ENCODE assay signal across 25 cellular contexts in the genomic region with DNA sequence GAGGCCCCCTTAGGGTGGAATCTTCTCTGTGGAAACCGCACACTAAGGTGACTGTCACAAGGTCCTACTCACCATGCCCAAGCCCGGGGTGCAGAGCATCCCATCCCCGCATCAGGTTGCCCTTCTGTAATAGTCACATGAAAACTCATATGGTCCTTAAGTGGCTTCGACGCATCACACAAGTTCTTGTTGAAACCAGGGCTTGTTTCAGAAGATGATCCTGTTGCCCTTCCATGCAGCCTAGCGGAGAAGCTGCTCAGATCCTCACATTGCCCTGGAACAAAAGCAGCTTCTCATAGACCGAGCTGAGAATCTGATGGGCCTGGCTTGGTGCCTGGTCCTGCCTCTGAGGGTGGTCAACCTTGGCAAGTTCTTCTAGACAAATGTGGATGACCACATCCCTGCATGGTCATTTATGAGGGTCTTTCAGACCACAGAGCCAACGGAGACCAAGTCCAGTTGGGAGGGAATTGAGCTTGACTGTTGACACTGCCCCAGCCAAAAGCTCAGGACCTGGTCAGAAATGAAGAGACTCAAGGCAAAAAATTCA.
"Had no signal": no experiment of that assay in that cellular context is flagged by ENCODE, and none has a peak within 500 bp of the region (broad histone marks: within the 10 kb centered on the region; RNA-seq: fewer than 3 reads in every experiment).

No MANE protein-coding gene starts in this region.

- H3K9me3 ChIP-seq: adrenal gland, body of pancreas had no signal

- H3K4me1 ChIP-seq: adrenal gland, body of pancreas had no signal

- H3K27me3 ChIP-seq: adrenal gland, body of pancreas had no signal

- H3K4me3 ChIP-seq: adrenal gland, body of pancreas had no signal

- H3K36me3 ChIP-seq: adrenal gland, WERI-Rb-1 had no signal

- DNase-seq: activated B cell treated with CpG ODN at 0.5 μM for 24 hours; activated CD4-positive, alpha-beta T cell treated with anti-CD3 and anti-CD28 coated beads, Interleukin-2, amount 10 ng/mL, durations not matched to agents 24 days and 14 days; activated CD4-positive, alpha-beta T cell treated with anti-CD3 and anti-CD28 coated beads, Interleukin-2, amount 50 U/mL, for 4 hours; activated CD8-positive, alpha-beta T cell treated with anti-CD3 and anti-CD28 coated beads for 36 hours; activated effector memory CD4-positive, alpha-beta T cell treated with anti-CD3 and anti-CD28 coated beads, Interleukin-2, amount 50 U/mL, for 16 hours; activated naive CD4-positive, alpha-beta T cell treated with anti-CD3 and anti-CD28 coated beads for 36 hours; activated naive CD8-positive, alpha-beta T cell treated with anti-CD3 and anti-CD28 coated beads for 36 hours; activated naive CD8-positive, alpha-beta T cell treated with anti-CD3 and anti-CD28 coated beads, Interleukin-2, amount 50 U/mL, for 24 hours; activated T-cell treated with anti-CD3 and anti-CD28 coated beads, Interleukin-2, amount 50 U/mL, for 1 hour; activated T-cell treated with anti-CD3 and anti-CD28 coated beads, Interleukin-2, amount 50 U/mL, for 48 hours; amygdala; aorta; body of pancreas; caudate nucleus; cortex of kidney; dermis blood vessel endothelial cell; effector CD8-positive, alpha-beta T cell; foreskin fibroblast; T-helper 1 cell; T-helper 17 cell; T1000; WERI-Rb-1 had no signal

- ATAC-seq: activated CD4-positive, CD25-positive, alpha-beta regulatory T cell treated with anti-CD3 and anti-CD28 coated beads, Interleukin-2, amount 50 U/mL, for 24 hours; activated CD8-positive, alpha-beta T cell treated with anti-CD3 and anti-CD28 coated beads for 36 hours; activated naive CD8-positive, alpha-beta T cell treated with anti-CD3 and anti-CD28 coated beads, Interleukin-2, amount 50 U/mL, for 24 hours; body of pancreas; T-helper 17 cell had no signal

- H3K27ac ChIP-seq: adrenal gland, body of pancreas, epithelial cell of prostate, WERI-Rb-1 had no signal
